1 cellular context compared by ENCODE assay signal in genomic region chr9:35687306-35687705, GRCh38.
TF ChIP-seq lines count a peak whose summit lies in the region.

No MANE protein-coding gene starts in this region.

TF ChIP-seq in GM23338, 12 proteins besides CTCF, POLR2A, EP300 and RAD21 (continued from another document):
- TF ChIP-seq, protein P1, sequence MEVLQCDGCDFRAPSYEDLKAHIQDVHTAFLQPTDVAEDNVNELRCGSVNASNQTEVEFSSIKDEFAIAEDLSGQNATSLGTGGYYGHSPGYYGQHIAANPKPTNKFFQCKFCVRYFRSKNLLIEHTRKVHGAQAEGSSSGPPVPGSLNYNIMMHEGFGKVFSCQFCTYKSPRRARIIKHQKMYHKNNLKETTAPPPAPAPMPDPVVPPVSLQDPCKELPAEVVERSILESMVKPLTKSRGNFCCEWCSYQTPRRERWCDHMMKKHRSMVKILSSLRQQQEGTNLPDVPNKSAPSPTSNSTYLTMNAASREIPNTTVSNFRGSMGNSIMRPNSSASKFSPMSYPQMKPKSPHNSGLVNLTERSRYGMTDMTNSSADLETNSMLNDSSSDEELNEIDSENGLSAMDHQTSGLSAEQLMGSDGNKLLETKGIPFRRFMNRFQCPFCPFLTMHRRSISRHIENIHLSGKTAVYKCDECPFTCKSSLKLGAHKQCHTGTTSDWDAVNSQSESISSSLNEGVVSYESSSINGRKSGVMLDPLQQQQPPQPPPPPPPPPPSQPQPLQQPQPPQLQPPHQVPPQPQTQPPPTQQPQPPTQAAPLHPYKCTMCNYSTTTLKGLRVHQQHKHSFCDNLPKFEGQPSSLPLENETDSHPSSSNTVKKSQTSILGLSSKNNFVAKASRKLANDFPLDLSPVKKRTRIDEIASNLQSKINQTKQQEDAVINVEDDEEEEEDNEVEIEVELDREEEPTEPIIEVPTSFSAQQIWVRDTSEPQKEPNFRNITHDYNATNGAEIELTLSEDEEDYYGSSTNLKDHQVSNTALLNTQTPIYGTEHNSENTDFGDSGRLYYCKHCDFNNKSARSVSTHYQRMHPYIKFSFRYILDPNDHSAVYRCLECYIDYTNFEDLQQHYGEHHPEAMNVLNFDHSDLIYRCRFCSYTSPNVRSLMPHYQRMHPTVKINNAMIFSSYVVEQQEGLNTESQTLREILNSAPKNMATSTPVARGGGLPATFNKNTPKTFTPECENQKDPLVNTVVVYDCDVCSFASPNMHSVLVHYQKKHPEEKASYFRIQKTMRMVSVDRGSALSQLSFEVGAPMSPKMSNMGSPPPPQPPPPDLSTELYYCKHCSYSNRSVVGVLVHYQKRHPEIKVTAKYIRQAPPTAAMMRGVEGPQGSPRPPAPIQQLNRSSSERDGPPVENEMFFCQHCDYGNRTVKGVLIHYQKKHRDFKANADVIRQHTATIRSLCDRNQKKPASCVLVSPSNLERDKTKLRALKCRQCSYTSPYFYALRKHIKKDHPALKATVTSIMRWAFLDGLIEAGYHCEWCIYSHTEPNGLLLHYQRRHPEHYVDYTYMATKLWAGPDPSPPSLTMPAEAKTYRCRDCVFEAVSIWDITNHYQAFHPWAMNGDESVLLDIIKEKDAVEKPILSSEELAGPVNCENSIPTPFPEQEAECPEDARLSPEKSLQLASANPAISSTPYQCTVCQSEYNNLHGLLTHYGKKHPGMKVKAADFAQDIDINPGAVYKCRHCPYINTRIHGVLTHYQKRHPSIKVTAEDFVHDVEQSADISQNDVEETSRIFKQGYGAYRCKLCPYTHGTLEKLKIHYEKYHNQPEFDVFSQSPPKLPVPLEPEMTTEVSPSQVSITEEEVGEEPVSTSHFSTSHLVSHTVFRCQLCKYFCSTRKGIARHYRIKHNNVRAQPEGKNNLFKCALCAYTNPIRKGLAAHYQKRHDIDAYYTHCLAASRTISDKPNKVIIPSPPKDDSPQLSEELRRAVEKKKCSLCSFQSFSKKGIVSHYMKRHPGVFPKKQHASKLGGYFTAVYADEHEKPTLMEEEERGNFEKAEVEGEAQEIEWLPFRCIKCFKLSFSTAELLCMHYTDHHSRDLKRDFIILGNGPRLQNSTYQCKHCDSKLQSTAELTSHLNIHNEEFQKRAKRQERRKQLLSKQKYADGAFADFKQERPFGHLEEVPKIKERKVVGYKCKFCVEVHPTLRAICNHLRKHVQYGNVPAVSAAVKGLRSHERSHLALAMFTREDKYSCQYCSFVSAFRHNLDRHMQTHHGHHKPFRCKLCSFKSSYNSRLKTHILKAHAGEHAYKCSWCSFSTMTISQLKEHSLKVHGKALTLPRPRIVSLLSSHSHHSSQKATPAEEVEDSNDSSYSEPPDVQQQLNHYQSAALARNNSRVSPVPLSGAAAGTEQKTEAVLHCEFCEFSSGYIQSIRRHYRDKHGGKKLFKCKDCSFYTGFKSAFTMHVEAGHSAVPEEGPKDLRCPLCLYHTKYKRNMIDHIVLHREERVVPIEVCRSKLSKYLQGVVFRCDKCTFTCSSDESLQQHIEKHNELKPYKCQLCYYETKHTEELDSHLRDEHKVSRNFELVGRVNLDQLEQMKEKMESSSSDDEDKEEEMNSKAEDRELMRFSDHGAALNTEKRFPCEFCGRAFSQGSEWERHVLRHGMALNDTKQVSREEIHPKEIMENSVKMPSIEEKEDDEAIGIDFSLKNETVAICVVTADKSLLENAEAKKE (CRISPR knock-in tag; IDR thresholded peaks at IDR 0.05): no peak
- TF ChIP-seq NANOG (IDR thresholded peaks at IDR 0.05; ENCODE audit: borderline replicate concordance) (no peak), JUNB (IDR thresholded peaks at IDR 0.05; ENCODE audit: unreplicated experiment) (no peak), ZNF331 (CRISPR knock-in tag; IDR thresholded peaks at IDR 0.05; ENCODE audit: low read depth) (no peak), EZH2phosphoT487 (IDR thresholded peaks at IDR 0.05; ENCODE audit: unreplicated experiment) (no peak), POLR2AphosphoS5 (IDR thresholded peaks at IDR 0.05; ENCODE audit: low read depth) (no peak)
- TF ChIP-seq, protein P2, sequence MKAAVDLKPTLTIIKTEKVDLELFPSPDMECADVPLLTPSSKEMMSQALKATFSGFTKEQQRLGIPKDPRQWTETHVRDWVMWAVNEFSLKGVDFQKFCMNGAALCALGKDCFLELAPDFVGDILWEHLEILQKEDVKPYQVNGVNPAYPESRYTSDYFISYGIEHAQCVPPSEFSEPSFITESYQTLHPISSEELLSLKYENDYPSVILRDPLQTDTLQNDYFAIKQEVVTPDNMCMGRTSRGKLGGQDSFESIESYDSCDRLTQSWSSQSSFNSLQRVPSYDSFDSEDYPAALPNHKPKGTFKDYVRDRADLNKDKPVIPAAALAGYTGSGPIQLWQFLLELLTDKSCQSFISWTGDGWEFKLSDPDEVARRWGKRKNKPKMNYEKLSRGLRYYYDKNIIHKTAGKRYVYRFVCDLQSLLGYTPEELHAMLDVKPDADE (IDR thresholded peaks at IDR 0.05): no peak
